In the genomic region with DNA sequence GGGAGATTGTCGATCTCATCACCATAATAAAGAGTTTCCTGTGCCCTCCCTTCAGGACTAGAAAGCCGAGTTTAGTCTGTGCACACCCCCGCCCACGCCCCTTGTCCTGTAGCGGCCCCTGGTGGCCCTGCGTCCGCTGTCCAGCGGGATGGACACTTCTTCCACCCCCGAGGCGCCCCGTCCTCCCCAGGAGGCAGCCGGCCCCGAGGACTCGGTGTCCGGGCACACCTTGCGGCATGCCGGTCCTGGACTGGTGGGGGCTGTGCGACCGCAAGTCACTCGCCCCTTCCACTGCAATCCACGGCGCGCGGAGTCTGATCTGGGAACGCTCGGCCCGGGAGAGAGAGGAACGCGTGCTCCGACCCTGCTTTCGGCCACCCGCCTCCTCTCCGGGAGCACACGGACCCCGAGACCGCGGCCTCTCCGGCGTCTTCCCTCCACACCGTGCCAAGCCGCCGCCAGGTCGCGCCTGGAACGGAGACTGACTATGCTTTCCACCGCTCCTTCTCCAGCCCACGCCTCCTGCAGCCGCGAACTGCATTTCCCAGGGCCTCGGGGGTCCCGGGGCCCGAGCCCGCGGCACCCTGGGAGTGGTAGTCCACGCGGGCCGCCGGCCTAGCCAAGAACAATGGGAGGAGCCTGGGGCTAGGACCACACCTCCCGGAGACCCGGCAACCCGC, we compare ENCODE assay signal across 8 cellular contexts. TPM values are rescaled to one million over a fixed set of nuclear protein-coding genes. Genes with fewer than 3 reads are reported as not detected.
DNase-seq lines count a peak whose midpoint lies in the region; ATAC-seq and TF ChIP-seq lines count a peak whose summit lies in the region.

No MANE protein-coding gene starts in this region.

- peaks cover 10% of the 10 kb centered on the region for H3K36me3 Mint-ChIP-seq in neural progenitor cell

- peaks cover 11% of the 10 kb centered on the region for H3K36me3 ChIP-seq in Karpas-422 (ENCODE audit: insufficient read depth, low read length)
- peaks cover 18% of the 10 kb centered on the region for H3K36me3 ChIP-seq in RWPE2 (ENCODE audit: low read depth)
- no peaks in the 10 kb centered on the region for H3K36me3 ChIP-seq in neural progenitor cell
- peaks cover 3 to 6% of the 10 kb centered on the region in 2 donors for H3K36me3 ChIP-seq in stomach smooth muscle (ENCODE audit: control insufficient read depth in 2 of 2, insufficient read depth in 2 of 2, low read length in 2 of 2)

- peak overlapping the region; percentile 90 for H3K4me3 Mint-ChIP-seq in neural progenitor cell

- H3K4me3 ChIP-seq in Karpas-422 (ENCODE audit: low read length) (peak overlapping the region; percentile 88), RWPE2 (ENCODE audit: severe bottlenecking) (peak overlapping the region; percentile 73), fibroblast of villous mesenchyme (ENCODE audit: low read depth, low read length) (peak overlapping the region; percentile 84), neural progenitor cell (peak overlapping the region; percentile 58), stomach smooth muscle (ENCODE audit: low read length in 2 of 2) (peak overlapping the region; percentile 87)

- peak overlapping the region; percentile 47 for H3K27ac ChIP-seq in Karpas-422 (ENCODE audit: low read length)
- peak overlapping the region; percentile 83 for H3K27ac ChIP-seq in RWPE2 (ENCODE audit: poor library complexity, severe bottlenecking)
- peak overlapping the region; percentile 52 for H3K27ac ChIP-seq in neural progenitor cell
- peak overlapping the region; percentile 79 for H3K27ac ChIP-seq in stomach smooth muscle (ENCODE audit: low read length)

- ATAC-seq in GM21786 (IDR thresholded peaks at IDR 0.05; ENCODE audit: unreplicated experiment) (peak; percentile 49), RWPE2 (ENCODE audit: low read depth) (peak; percentile 82)

- H3K9me3 ChIP-seq in Karpas-422 (ENCODE audit: low read length) = no peaks in the 10 kb centered on the region
- no peaks in the 10 kb centered on the region for H3K9me3 ChIP-seq in RWPE2 (ENCODE audit: severe bottlenecking)
- H3K9me3 ChIP-seq in neural progenitor cell (ENCODE audit: low read depth) = no peaks in the 10 kb centered on the region
- no peaks in the 10 kb centered on the region for H3K9me3 ChIP-seq in stomach smooth muscle (ENCODE audit: control insufficient read depth in 2 of 2, low read length in 2 of 2)

- peak; percentile 97 for DNase-seq in EH (ENCODE audit: low read depth)
- peak; percentile 98 for DNase-seq in Karpas-422
- peak; percentile 84 for DNase-seq in RWPE2 (ENCODE audit: low spot score)
- DNase-seq in activated gamma-delta T cell (lab: John Stamatoyannopoulos, UW) = peak; percentile 93
- peak; percentile 83 for DNase-seq in fibroblast of villous mesenchyme (ENCODE audit: low read depth)
- DNase-seq in neural progenitor cell (ENCODE audit: low spot score) = no peak

- H3K9me3 Mint-ChIP-seq in neural progenitor cell = no peaks in the 10 kb centered on the region

- H3K79me2 ChIP-seq in Karpas-422 (ENCODE audit: low read length) (peaks cover 22% of the 10 kb centered on the region), neural progenitor cell (ENCODE audit: low read depth) (peaks cover 22% of the 10 kb centered on the region)

- H3K27ac Mint-ChIP-seq in neural progenitor cell = peak overlapping the region; percentile 97

- H4K20me1 ChIP-seq in Karpas-422 (ENCODE audit: insufficient read depth, low read depth, low read length) (peaks cover 26% of the 10 kb centered on the region; the same call in 1 of the 2 replicates), neural progenitor cell (ENCODE audit: low read depth) (peaks cover 28% of the 10 kb centered on the region)

- H3K27me3 ChIP-seq in Karpas-422 (ENCODE audit: low read length) = no peaks in the 10 kb centered on the region
- no peaks in the 10 kb centered on the region for H3K27me3 ChIP-seq in RWPE2 (ENCODE audit: insufficient read depth, poor library complexity, severe bottlenecking)
- peaks cover 8% of the 10 kb centered on the region for H3K27me3 ChIP-seq in neural progenitor cell
- H3K27me3 ChIP-seq in stomach smooth muscle (ENCODE audit: control insufficient read depth in 1 of 2, insufficient read depth in 2 of 2, low read length in 2 of 2) = no peaks in the 10 kb centered on the region

- peaks cover 12% of the 10 kb centered on the region for H3K27me3 Mint-ChIP-seq in neural progenitor cell (ENCODE audit: insufficient read depth, low read depth)

- H3K4me1 ChIP-seq in Karpas-422 (ENCODE audit: low read length) = peaks cover 24% of the 10 kb centered on the region
- H3K4me1 ChIP-seq in RWPE2 (ENCODE audit: insufficient read depth, poor library complexity, severe bottlenecking) = no peaks in the 10 kb centered on the region
- peaks cover 22% of the 10 kb centered on the region for H3K4me1 ChIP-seq in neural progenitor cell
- peaks cover 42% of the 10 kb centered on the region for H3K4me1 ChIP-seq in stomach smooth muscle (ENCODE audit: control insufficient read depth, insufficient read depth, low read length)

- H2AFZ ChIP-seq in Karpas-422 (ENCODE audit: low read length) = peak overlapping the region; percentile 75
- H2AFZ ChIP-seq in neural progenitor cell (replicated peaks) = peak overlapping the region; percentile 31

- H3K9me2 ChIP-seq in Karpas-422 (replicated peaks; ENCODE audit: insufficient read depth, low read length) = no peaks in the 10 kb centered on the region

- H3K9ac ChIP-seq in Karpas-422 (ENCODE audit: low read length) (peak overlapping the region; percentile 87), neural progenitor cell (no peak overlapping the region), stomach smooth muscle (ENCODE audit: low read length in 2 of 2) (peak overlapping the region; percentile 79 to 94)

- H3K4me2 ChIP-seq in Karpas-422 (ENCODE audit: low read depth, low read length, poor library complexity, severe bottlenecking) (peak overlapping the region; percentile 85), neural progenitor cell (peak overlapping the region; percentile 93)

- TF ChIP-seq CTCF in RWPE2 (IDR thresholded peaks at IDR 0.05; ENCODE audit: poor library complexity, severe bottlenecking) (peak; percentile 98), fibroblast of villous mesenchyme (IDR thresholded peaks at IDR 0.05; ENCODE audit: insufficient read depth, low read depth, low read length) (peak; percentile 86), neural progenitor cell (IDR thresholded peaks at IDR 0.05) (peak; percentile 84)

- peaks cover 41% of the 10 kb centered on the region for H3K4me1 Mint-ChIP-seq in neural progenitor cell

- H3F3A ChIP-seq in neural progenitor cell (ENCODE audit: low read depth) = peaks cover 19% of the 10 kb centered on the region

RNA-seq across cellular contexts. Expression of gene KMT2B, which starts 0.7 kb away (rescaled TPM):
- 15.3 and 21.4 TPM in 2 replicates for total RNA-seq in Karpas-422 (2014; rRNA removed; shearing (Covaris generic); ENCODE audit: low replicate concordance)
- total RNA-seq in fibroblast of villous mesenchyme = 5.6 and 7.4 TPM in 2 replicates
- 12.6 and 16.0 TPM in 2 replicates for total RNA-seq in neural progenitor cell (ENCODE audit: low replicate concordance)

RNA-seq across cellular contexts. Expression of gene ZBTB32, which starts 12.8 kb away (rescaled TPM):
- total RNA-seq in Karpas-422 (2014; rRNA removed; shearing (Covaris generic); ENCODE audit: low replicate concordance) = not detected in 2 replicates
- not detected in 2 replicates for total RNA-seq in fibroblast of villous mesenchyme
- not detected in 2 replicates for total RNA-seq in neural progenitor cell (ENCODE audit: low replicate concordance)

RNA-seq across cellular contexts. Expression of gene IGFLR1, which starts 25.1 kb away (rescaled TPM):
- 1.5 and 15.2 TPM in 2 replicates for total RNA-seq in Karpas-422 (2014; rRNA removed; shearing (Covaris generic); ENCODE audit: low replicate concordance)
- total RNA-seq in fibroblast of villous mesenchyme = 0.43 and 0.64 TPM in 2 replicates
- 5.0 and 9.2 TPM in 2 replicates for total RNA-seq in neural progenitor cell (ENCODE audit: low replicate concordance)

RNA-seq across cellular contexts. Expression of gene U2AF1L4, which starts 28.1 kb away (rescaled TPM):
- total RNA-seq in Karpas-422 (2014; rRNA removed; shearing (Covaris generic); ENCODE audit: low replicate concordance) = 31.7 and 50.4 TPM in 2 replicates
- total RNA-seq in fibroblast of villous mesenchyme (4.7 and 5.8 TPM in 2 replicates), neural progenitor cell (ENCODE audit: low replicate concordance) (17.2 and 27.9 TPM in 2 replicates)

RNA-seq across cellular contexts. Expression of gene PSENEN, which starts 28.3 kb away (rescaled TPM):
- total RNA-seq in Karpas-422 (2014; rRNA removed; shearing (Covaris generic); ENCODE audit: low replicate concordance) = 47.7 and 112 TPM in 2 replicates
- total RNA-seq in fibroblast of villous mesenchyme = 14.7 and 18.7 TPM in 2 replicates
- 10.9 and 29.6 TPM in 2 replicates for total RNA-seq in neural progenitor cell (ENCODE audit: low replicate concordance)
